17 cellular contexts compared by ENCODE assay signal in genomic region chr12:104551313-104551931, GRCh38.
DNase-seq lines count a peak whose midpoint lies in the region; ATAC-seq, FAIRE-seq and TF ChIP-seq lines count a peak whose summit lies in the region.
"Had no signal": no experiment of that assay in that cellular context is flagged by ENCODE, and none has a peak within 500 bp of the region (broad histone marks: within the 10 kb centered on the region; RNA-seq: fewer than 3 reads in every experiment).

No MANE protein-coding gene starts in this region.

- ATAC-seq in GM21737 (IDR thresholded peaks at IDR 0.05; ENCODE audit: unreplicated experiment) = peak; percentile 58
- ATAC-seq in GM12878 = peak; percentile 87
- peak in 1 of 2 donors; percentile 31 for ATAC-seq in stimulated activated naive B cell treated with anti-CD40 and anti-IgM and Interleukin-4, amounts not matched to agents 10 μg/mL and 1 μg/mL and 100 μg/mL, for 72 hours (replicated peaks)
- ATAC-seq: activated CD4-positive, CD25-positive, alpha-beta regulatory T cell treated with anti-CD3 and anti-CD28 coated beads, Interleukin-2, amount 50 U/mL, for 24 hours; left lung had no signal

- H3K4me1 ChIP-seq in cardiac muscle cell (ENCODE audit: low read depth) (peaks cover 11% of the 10 kb centered on the region), left ventricle myocardium inferior (peaks cover 5% of the 10 kb centered on the region), GM12878 (ENCODE audit: control insufficient read depth, insufficient read depth, low read length) (peaks cover 6% of the 10 kb centered on the region; the same call in 1 of the 2 replicates)
- H3K4me1 ChIP-seq: Caco-2 had no signal

- H3K4me1 Mint-ChIP-seq in stimulated activated naive B cell treated with anti-CD40 and anti-IgM and Interleukin-4, amounts not matched to agents 10 μg/mL and 1 μg/mL and 100 μg/mL, for 72 hours = peaks cover 51 to 97% of the 10 kb centered on the region in 2 donors

- TF ChIP-seq CTCF in cardiac muscle cell (IDR thresholded peaks at IDR 0.05; ENCODE audit: low read depth, low read length) (no peak), left ventricle myocardium inferior (IDR thresholded peaks at IDR 0.05; ENCODE audit: borderline replicate concordance) (no peak), GM12878 (IDR thresholded peaks at IDR 0.05 in 2 of 3, conservative IDR thresholded peaks at IDR 0.05 in 1 of 3; ENCODE audit: control insufficient read depth in 2 of 3, extremely low read depth in 1 of 3, insufficient read depth in 1 of 3, low read depth in 3 of 3, low read length in 3 of 3) (no peak)

- WGBS in GM12878 (ENCODE audit: insufficient coverage, insufficient replicate concordance, low lambda C conversion rate, missing lambda C conversion rate) = 79% methylated on average over 14 of the region's 14 CpGs

- H4K20me1 ChIP-seq in GM12878 (ENCODE audit: control insufficient read depth, insufficient read depth) = no peaks in the 10 kb centered on the region

- RAD21 ChIA-PET in GM12878 (lab: Charles Lee; ENCODE audit: unreplicated experiment) = interaction anchor here (0.7 to 1.5 kb wide), 6 partner anchors 25 to 170 kb away, joined by 3 to 5 read pairs (median 4); no protein-coding TSS in a partner anchor

- no peaks in the 10 kb centered on the region for H3K9me3 ChIP-seq in cardiac muscle cell (ENCODE audit: low read depth)
- peaks cover 12% of the 10 kb centered on the region for H3K9me3 ChIP-seq in left ventricle myocardium inferior (replicated peaks)
- H3K9me3 ChIP-seq in GM12878 (replicated peaks; ENCODE audit: control insufficient read depth, insufficient read depth, low read length) = peaks cover 8% of the 10 kb centered on the region
- H3K9me3 ChIP-seq: Caco-2, left lung had no signal

- peaks cover 64 to 72% of the 10 kb centered on the region in 2 donors for H3K36me3 Mint-ChIP-seq in stimulated activated naive B cell treated with anti-CD40 and anti-IgM and Interleukin-4, amounts not matched to agents 10 μg/mL and 1 μg/mL and 100 μg/mL, for 72 hours

- no peak for FAIRE-seq in GM12878 (lab: Jason Lieb, UNC)
- FAIRE-seq: G401.6 had no signal

- BruUV-seq in GM12878 (replicated peaks; lab: Mats Ljungman, UMichigan) = no TSS peak

- H3K27ac Mint-ChIP-seq in stimulated activated naive B cell treated with anti-CD40 and anti-IgM and Interleukin-4, amounts not matched to agents 10 μg/mL and 1 μg/mL and 100 μg/mL, for 72 hours = peak overlapping the region; percentile 49
- H3K27ac Mint-ChIP-seq: activated naive CD4-positive, alpha-beta T cell treated with anti-CD3 and anti-CD28 coated beads for 36 hours had no signal

- no peak for TF ChIP-seq POLR2A in GM12878 (IDR thresholded peaks at IDR 0.05; ENCODE audit: low read depth, low read length)

- H3K4me3 Mint-ChIP-seq in stimulated activated naive B cell treated with anti-CD40 and anti-IgM and Interleukin-4, amounts not matched to agents 10 μg/mL and 1 μg/mL and 100 μg/mL, for 72 hours = peak overlapping the region in 1 of 2 donors; percentile 25
- H3K4me3 Mint-ChIP-seq: activated naive CD4-positive, alpha-beta T cell treated with anti-CD3 and anti-CD28 coated beads for 36 hours; T-helper 1 cell treated with Interleukin-12 subunit alpha and Interleukin-12 subunit beta and Interleukin-4 antibody, amounts not matched to agents 30 μg/mL and 1 μg/mL, for 36 hours had no signal

- H3K4me3 ChIP-seq in cardiac muscle cell = no peak overlapping the region
- H3K4me3 ChIP-seq in left ventricle myocardium inferior = no peak overlapping the region
- no peak overlapping the region for H3K4me3 ChIP-seq in GM12878
- H3K4me3 ChIP-seq: left lung had no signal

- H3K79me2 ChIP-seq in GM12878 (ENCODE audit: control insufficient read depth, insufficient read depth, low read length) = peaks cover 18% of the 10 kb centered on the region

- SMC1A ChIA-PET in GM12878 (lab: Charles Lee; ENCODE audit: uncharacterized antibody, unreplicated experiment) = interaction anchor here (0.8 to 6.7 kb wide), 7 partner anchors 18 to 92 kb away, joined by 3 to 49 read pairs (median 6); no protein-coding TSS in a partner anchor

- no peak for TF ChIP-seq RAD21 in GM12878 (IDR thresholded peaks at IDR 0.05; ENCODE audit: insufficient read depth, low read depth, low read length)

- peaks cover 11 to 14% of the 10 kb centered on the region in 2 donors for H3K9me3 Mint-ChIP-seq in stimulated activated naive B cell treated with anti-CD40 and anti-IgM and Interleukin-4, amounts not matched to agents 10 μg/mL and 1 μg/mL and 100 μg/mL, for 72 hours

- in situ Hi-C loops in GM12878 (cut with MboI) (no loop called here), KBM-7 (cut with MboI; ENCODE audit: low pct_unique_long_range_greater_than_20kb, low sequenced_read_pairs) (no loop called here)

- DNase-seq in cardiac muscle cell (ENCODE audit: low read depth in 1 of 2, low spot score in 1 of 2) (no peak), left ventricle myocardium inferior (no peak), GM12878 (ENCODE audit: low read depth, low spot score) (no peak), KBM-7 (no peak), A172 (ENCODE audit: low spot score) (no peak), SW480 (ENCODE audit: low spot score) (no peak)
- no peak for DNase-seq in stimulated activated naive B cell treated with anti-CD40 and anti-IgM and Interleukin-4, amounts not matched to agents 10 μg/mL and 1 μg/mL and 100 μg/mL, for 72 hours
- DNase-seq: activated naive CD4-positive, alpha-beta T cell treated with anti-CD3 and anti-CD28 coated beads for 36 hours; Caco-2; effector memory CD4-positive, alpha-beta T cell; left lung; NCI-H187; NCI-H774 had no signal

- CTCF ChIA-PET in GM12878 (lab: Yijun Ruan, JAX) = interaction anchor here (1.5 kb wide), 1 partner anchor 53 kb away, joined by 4 read pairs; no protein-coding TSS in a partner anchor

- H3K27me3 Mint-ChIP-seq in stimulated activated naive B cell treated with anti-CD40 and anti-IgM and Interleukin-4, amounts not matched to agents 10 μg/mL and 1 μg/mL and 100 μg/mL, for 72 hours = no peaks in the 10 kb centered on the region

- H2AFZ ChIP-seq in GM12878 (ENCODE audit: control insufficient read depth, low read depth, low read length) = no peak overlapping the region

- peak overlapping the region; percentile 17 for H3K27ac ChIP-seq in cardiac muscle cell
- no peak overlapping the region for H3K27ac ChIP-seq in left ventricle myocardium inferior (replicated peaks)
- H3K27ac ChIP-seq in GM12878 (ENCODE audit: control insufficient read depth, insufficient read depth) = no peak overlapping the region
- H3K27ac ChIP-seq: left lung had no signal

- H3K27me3 ChIP-seq in cardiac muscle cell (no peaks in the 10 kb centered on the region), left ventricle myocardium inferior (ENCODE audit: low read depth) (no peaks in the 10 kb centered on the region), GM12878 (replicated peaks in 1 of 2; ENCODE audit: control insufficient read depth in 2 of 2, insufficient read depth in 2 of 2, low read length in 1 of 2) (no peaks in the 10 kb centered on the region)
- H3K27me3 ChIP-seq: left lung had no signal

- H3K4me2 ChIP-seq in GM12878 (ENCODE audit: control insufficient read depth, insufficient read depth) = no peak overlapping the region

- TF ChIP-seq EP300 in GM12878 (IDR thresholded peaks at IDR 0.05; ENCODE audit: borderline replicate concordance in 1 of 2, control insufficient read depth in 1 of 2, low read depth in 2 of 2, low read length in 2 of 2) = no peak

- no peak overlapping the region for H3K9ac ChIP-seq in GM12878 (ENCODE audit: control insufficient read depth, insufficient read depth, low read length)

- H3K36me3 ChIP-seq in cardiac muscle cell = no peaks in the 10 kb centered on the region
- H3K36me3 ChIP-seq in left ventricle myocardium inferior = no peaks in the 10 kb centered on the region
- peaks cover 0 to 3% of the 10 kb centered on the region in 2 experiments; a peak in 3 of 4 replicates for H3K36me3 ChIP-seq in GM12878 (ENCODE audit: control insufficient read depth in 2 of 2, insufficient read depth in 2 of 2, low read length in 1 of 2)
- H3K36me3 ChIP-seq: left lung had no signal

- POLR2A ChIA-PET in GM12878 (lab: Charles Lee) = interaction anchor here (0.6 to 1.3 kb wide), 2 partner anchors 14 kb away, joined by 3 read pairs; no protein-coding TSS in a partner anchor

- intact Hi-C loops in left ventricle myocardium inferior (cut with micrococcal nuclease) = no loop called here
- intact Hi-C loops in GM12878 (cut with micrococcal nuclease; ENCODE audit: unreplicated experiment) = no loop called here

TF ChIP-seq in GM12878, 131 proteins besides CTCF, POLR2A, EP300 and RAD21 (continues in another document):
- TF ChIP-seq, protein P1, sequence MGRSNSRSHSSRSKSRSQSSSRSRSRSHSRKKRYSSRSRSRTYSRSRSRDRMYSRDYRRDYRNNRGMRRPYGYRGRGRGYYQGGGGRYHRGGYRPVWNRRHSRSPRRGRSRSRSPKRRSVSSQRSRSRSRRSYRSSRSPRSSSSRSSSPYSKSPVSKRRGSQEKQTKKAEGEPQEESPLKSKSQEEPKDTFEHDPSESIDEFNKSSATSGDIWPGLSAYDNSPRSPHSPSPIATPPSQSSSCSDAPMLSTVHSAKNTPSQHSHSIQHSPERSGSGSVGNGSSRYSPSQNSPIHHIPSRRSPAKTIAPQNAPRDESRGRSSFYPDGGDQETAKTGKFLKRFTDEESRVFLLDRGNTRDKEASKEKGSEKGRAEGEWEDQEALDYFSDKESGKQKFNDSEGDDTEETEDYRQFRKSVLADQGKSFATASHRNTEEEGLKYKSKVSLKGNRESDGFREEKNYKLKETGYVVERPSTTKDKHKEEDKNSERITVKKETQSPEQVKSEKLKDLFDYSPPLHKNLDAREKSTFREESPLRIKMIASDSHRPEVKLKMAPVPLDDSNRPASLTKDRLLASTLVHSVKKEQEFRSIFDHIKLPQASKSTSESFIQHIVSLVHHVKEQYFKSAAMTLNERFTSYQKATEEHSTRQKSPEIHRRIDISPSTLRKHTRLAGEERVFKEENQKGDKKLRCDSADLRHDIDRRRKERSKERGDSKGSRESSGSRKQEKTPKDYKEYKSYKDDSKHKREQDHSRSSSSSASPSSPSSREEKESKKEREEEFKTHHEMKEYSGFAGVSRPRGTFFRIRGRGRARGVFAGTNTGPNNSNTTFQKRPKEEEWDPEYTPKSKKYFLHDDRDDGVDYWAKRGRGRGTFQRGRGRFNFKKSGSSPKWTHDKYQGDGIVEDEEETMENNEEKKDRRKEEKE (IDR thresholded peaks at IDR 0.05) = no peak
- TF ChIP-seq NR2F1 (conservative IDR thresholded peaks at IDR 0.05) (peak; percentile 47; the same call in 1 of the 2 replicates), GATAD2B (conservative IDR thresholded peaks at IDR 0.05; ENCODE audit: low read depth) (0 out of 2 replicates have a peak, but pooled peaks have one; percentile 49), NBN (IDR thresholded peaks at IDR 0.05) (peak; percentile 49; the same call in 1 of the 2 replicates)
